In the genomic region with DNA sequence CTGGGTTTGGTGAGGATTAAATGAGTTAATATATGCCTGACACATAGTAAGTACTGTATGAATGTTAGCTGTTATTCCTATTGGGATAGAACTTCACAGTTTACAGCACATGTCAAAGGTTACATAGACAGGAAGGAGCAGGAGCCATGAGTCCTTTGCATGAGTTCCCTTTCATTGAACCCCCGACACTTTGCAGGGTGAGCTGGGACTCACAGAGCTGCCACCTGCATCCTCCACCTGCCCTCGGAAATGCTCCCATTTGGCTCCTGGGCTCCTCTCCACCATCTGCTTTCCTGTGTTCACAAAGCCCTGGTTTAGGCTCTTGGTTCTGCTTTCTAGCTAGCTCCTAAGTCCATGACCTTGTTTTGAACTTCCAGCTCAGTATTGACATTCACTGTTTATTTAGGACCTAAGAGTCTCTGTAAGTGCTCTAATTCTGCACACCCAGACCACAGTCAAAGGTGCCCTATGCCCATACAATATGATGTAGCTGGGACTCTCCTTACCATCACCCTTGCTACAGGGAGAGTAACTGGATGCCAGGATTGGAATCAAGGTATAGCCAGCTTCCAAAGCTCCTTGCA, we compare ENCODE assay signal across 21 cellular contexts.
DNase-seq lines count a peak whose midpoint lies in the region; ATAC-seq lines count a peak whose summit lies in the region.
"Had no signal": no experiment of that assay in that cellular context is flagged by ENCODE, and none has a peak within 500 bp of the region (broad histone marks: within the 10 kb centered on the region; RNA-seq: fewer than 3 reads in every experiment).

No MANE protein-coding gene starts in this region.

- DNase-seq in CD1c-positive myeloid dendritic cell (ENCODE audit: extremely low spot score) (peak; percentile 44), NCI-H1092 (lab: John Stamatoyannopoulos, UW) (peak; percentile 83), NCI-H69 (lab: John Stamatoyannopoulos, UW) (peak; percentile 75), left lobe of liver (ENCODE audit: low spot score) (no peak), NCI-H1436 treated with DMSO at 0.1 percent for 48 hours (lab: John Stamatoyannopoulos, UW) (no peak), hippocampal formation (lab: John Stamatoyannopoulos, UW) (no peak), NCI-H524 (lab: John Stamatoyannopoulos, UW) (no peak)
- DNase-seq: activated CD4-positive, alpha-beta memory T cell treated with anti-CD3 and anti-CD28 coated beads, Interleukin-2, amount 10 ng/mL, durations not matched to agents 7 days and 5 days; activated CD4-positive, CD25-positive, alpha-beta regulatory T cell; activated gamma-delta T cell; activated T-cell treated with anti-CD3 and anti-CD28 coated beads for 4 hours; BE2C; COR-L47; GOT3; left colon; midbrain; natural killer cell; NCI-H1436; stomach; trophoblast cell had no signal

- ATAC-seq in left lobe of liver (peak; percentile 82), GM18502 (IDR thresholded peaks at IDR 0.05; ENCODE audit: poor library complexity, unreplicated experiment) (no peak)
- ATAC-seq: left colon, natural killer cell had no signal

Comparison
In these comparisons a context has a peak if more than half of its experiments do, and no peak if none do; other contexts are left out.
1. DNase-seq: peak in CD1c-positive myeloid dendritic cell (single experiment), NCI-H1092 (single experiment) and NCI-H69 (single experiment); none in left lobe of liver (single experiment), NCI-H1436 treated with DMSO at 0.1 percent for 48 hours (single experiment), hippocampal formation (0 of 2) and NCI-H524 (0 of 2).